8 cellular contexts compared by ENCODE assay signal in the genomic region with DNA sequence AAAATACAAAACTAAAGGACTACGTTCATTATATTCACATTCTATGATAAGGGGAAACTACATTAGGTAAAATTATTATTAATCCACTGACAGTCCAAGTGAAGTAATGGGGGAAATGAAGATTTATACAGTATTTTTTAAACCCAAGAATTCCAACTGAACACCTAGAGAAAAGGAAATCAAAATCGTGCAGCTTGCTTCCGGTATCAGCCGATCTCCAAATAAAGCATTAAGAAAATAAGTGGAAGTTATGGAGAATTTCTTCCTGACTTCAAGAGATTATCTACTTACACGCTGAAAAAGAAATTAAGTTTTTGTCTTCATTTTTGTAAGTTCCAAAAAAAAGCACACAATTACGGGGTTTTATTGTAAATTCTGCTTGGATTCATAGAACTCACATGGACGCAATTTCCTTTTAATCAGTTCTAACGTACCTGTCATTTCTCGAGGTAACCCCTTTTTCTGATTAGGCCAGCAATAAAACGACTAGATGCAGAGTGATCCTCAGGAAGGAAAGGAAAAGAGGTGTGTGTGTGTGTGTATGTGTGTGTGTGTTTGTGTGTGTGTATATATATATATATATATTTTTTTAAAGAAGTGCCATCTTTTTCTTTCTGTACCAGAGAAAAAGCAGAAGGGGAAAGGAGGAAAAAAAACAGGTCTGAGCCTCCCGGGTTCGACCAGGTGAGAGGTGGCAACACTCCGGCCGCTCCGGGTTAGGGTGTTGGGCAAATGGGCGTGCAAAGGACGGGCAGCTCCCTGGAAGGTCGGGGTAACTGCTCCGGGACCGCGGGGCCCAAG. TPM values are rescaled to one million over a fixed set of nuclear protein-coding genes. Genes with fewer than 3 reads are reported as not detected.
DNase-seq lines count a peak whose midpoint lies in the region; ATAC-seq and TF ChIP-seq lines count a peak whose summit lies in the region.

No MANE protein-coding gene starts in this region.

- peak overlapping the region; percentile 81 for H3K9ac ChIP-seq in endocrine pancreas (ENCODE audit: control insufficient read depth, insufficient read depth, low read length)

- H3K9me3 ChIP-seq in endocrine pancreas (ENCODE audit: control insufficient read depth, low read length): no peaks in the 10 kb centered on the region

- TF ChIP-seq CTCF in nephron (IDR thresholded peaks at IDR 0.05; ENCODE audit: unreplicated experiment in 3 of 3): no peak

- peak overlapping the region; percentile 99 for H3K4me3 ChIP-seq in endocrine pancreas (ENCODE audit: control insufficient read depth, insufficient read depth, low read length)

- H3K27me3 Mint-ChIP-seq in nephron (ENCODE audit: low read depth): no peaks in the 10 kb centered on the region

- no peaks in the 10 kb centered on the region for H3K27me3 ChIP-seq in endocrine pancreas (ENCODE audit: control insufficient read depth, insufficient read depth, low read length)

- H3K27ac Mint-ChIP-seq in nephron: peak overlapping the region; percentile 89 to 98 (median 97)

- H3K4me1 ChIP-seq in endocrine pancreas (ENCODE audit: control insufficient read depth, insufficient read depth, low read length): peaks cover 17% of the 10 kb centered on the region

- H3K36me3 ChIP-seq in endocrine pancreas (ENCODE audit: control insufficient read depth, insufficient read depth, low read length): no peaks in the 10 kb centered on the region

- peaks cover 43% of the 10 kb centered on the region for H3K4me1 Mint-ChIP-seq in nephron

- peaks cover 7% of the 10 kb centered on the region for H3K9me3 Mint-ChIP-seq in nephron

- peak overlapping the region; percentile 95 to 99 (median 98) for H3K4me3 Mint-ChIP-seq in nephron

- DNase-seq in NCI-H748 (lab: John Stamatoyannopoulos, UW; ENCODE audit: unreplicated experiment): peak; percentile 39
- DNase-seq in NCI-H748 treated with DMSO at 0.1 percent for 48 hours (lab: John Stamatoyannopoulos, UW): no peak
- peak; percentile 69 for DNase-seq in OCI-M1 (lab: John Stamatoyannopoulos, UW)
- DNase-seq in stimulated activated CD4-positive, alpha-beta T cell treated with anti-CD3 and anti-CD28 coated beads, Interleukin-4, amount 100 ng/mL, for 1 hour: no peak
- DNase-seq in ureter (ENCODE audit: low spot score): no peak

- H3K36me3 Mint-ChIP-seq in nephron (ENCODE audit: low read depth): peaks cover 10% of the 10 kb centered on the region

- no peak for ATAC-seq in GM18498 (IDR thresholded peaks at IDR 0.05; ENCODE audit: unreplicated experiment)

RNA-seq across cellular contexts. Expression of gene ZBTB44, which starts 1.1 kb away (rescaled TPM):
- total RNA-seq in ureter: 62.3 TPM

Comparison
In these comparisons a context has a peak if more than half of its experiments do, and no peak if none do; other contexts are left out.
1. DNase-seq: peak in NCI-H748 (single experiment) and OCI-M1 (single experiment); none in NCI-H748 treated with DMSO at 0.1 percent for 48 hours (single experiment), stimulated activated CD4-positive, alpha-beta T cell treated with anti-CD3 and anti-CD28 coated beads, Interleukin-4, amount 100 ng/mL, for 1 hour (single experiment) and ureter (single experiment).